2 cellular contexts compared by ENCODE assay signal in the genomic region with DNA sequence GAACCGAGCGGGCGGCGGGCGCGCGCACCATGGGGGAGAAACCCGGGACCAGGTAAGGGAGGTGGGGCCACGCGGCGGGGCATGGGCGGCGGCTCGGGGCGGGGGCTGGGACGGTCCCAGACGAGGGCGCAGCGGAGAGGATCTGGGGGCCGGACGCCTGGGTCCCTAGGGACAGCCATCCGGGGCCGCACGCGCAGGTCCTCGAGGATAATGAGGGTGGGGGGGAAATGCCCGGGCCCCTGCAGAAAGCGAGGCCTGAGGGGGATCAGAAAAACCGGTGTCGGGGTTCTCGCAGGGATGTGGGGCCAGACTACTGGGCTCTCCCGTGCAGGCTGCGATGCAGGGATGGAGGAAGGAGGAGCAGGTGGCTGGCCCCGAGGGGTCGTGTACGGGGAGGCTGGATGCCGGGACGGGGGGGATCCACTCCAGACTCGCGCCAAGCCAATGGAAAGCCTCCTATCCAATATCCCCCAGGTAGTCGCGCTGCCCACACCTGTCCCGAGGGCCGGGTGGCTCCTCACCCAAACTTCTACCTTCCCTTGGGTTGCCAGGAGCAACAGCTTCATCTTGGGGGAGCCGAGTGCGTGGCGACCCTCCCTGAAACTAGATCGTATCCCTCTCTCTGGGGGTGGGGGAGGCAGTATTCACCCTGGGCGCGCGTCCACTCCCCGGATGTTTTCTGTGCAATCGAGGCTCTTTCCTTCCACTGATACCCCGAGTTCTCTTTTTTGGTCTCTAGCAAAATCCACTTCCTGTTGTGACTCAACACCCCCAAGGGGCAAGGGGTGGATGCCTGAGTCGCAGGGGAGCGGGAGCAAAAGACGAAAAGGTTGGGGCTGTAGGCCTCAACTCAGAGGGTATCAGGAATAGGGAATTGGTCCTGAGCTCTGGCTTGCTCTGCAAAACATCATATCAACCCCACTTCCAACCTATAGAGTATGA.
TF ChIP-seq lines count a peak whose summit lies in the region.

No MANE protein-coding gene starts in this region.

TF ChIP-seq in Ishikawa, 13 proteins besides CTCF, POLR2A, EP300 and RAD21:
- TF ChIP-seq TAF1 (IDR thresholded peaks at IDR 0.05; ENCODE audit: low read depth): no peak; the same call in 1 of the 2 replicates
- no peak for TF ChIP-seq EGR1 (IDR thresholded peaks at IDR 0.05)
- no peak for TF ChIP-seq TEAD4 (IDR thresholded peaks at IDR 0.05)
- no peak for TF ChIP-seq YY1 (IDR thresholded peaks at IDR 0.05; ENCODE audit: low read depth)
- TF ChIP-seq CEBPB (IDR thresholded peaks at IDR 0.05): no peak
- TF ChIP-seq TCF12 (IDR thresholded peaks at IDR 0.05; ENCODE audit: low read depth): no peak
- TF ChIP-seq, protein P1, sequence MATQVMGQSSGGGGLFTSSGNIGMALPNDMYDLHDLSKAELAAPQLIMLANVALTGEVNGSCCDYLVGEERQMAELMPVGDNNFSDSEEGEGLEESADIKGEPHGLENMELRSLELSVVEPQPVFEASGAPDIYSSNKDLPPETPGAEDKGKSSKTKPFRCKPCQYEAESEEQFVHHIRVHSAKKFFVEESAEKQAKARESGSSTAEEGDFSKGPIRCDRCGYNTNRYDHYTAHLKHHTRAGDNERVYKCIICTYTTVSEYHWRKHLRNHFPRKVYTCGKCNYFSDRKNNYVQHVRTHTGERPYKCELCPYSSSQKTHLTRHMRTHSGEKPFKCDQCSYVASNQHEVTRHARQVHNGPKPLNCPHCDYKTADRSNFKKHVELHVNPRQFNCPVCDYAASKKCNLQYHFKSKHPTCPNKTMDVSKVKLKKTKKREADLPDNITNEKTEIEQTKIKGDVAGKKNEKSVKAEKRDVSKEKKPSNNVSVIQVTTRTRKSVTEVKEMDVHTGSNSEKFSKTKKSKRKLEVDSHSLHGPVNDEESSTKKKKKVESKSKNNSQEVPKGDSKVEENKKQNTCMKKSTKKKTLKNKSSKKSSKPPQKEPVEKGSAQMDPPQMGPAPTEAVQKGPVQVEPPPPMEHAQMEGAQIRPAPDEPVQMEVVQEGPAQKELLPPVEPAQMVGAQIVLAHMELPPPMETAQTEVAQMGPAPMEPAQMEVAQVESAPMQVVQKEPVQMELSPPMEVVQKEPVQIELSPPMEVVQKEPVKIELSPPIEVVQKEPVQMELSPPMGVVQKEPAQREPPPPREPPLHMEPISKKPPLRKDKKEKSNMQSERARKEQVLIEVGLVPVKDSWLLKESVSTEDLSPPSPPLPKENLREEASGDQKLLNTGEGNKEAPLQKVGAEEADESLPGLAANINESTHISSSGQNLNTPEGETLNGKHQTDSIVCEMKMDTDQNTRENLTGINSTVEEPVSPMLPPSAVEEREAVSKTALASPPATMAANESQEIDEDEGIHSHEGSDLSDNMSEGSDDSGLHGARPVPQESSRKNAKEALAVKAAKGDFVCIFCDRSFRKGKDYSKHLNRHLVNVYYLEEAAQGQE (IDR thresholded peaks at IDR 0.05; ENCODE audit: low read depth): no peak
- TF ChIP-seq NFIC (IDR thresholded peaks at IDR 0.05): no peak
- no peak for TF ChIP-seq CREB1 (IDR thresholded peaks at IDR 0.05; ENCODE audit: low read depth)
- TF ChIP-seq, protein P2, sequence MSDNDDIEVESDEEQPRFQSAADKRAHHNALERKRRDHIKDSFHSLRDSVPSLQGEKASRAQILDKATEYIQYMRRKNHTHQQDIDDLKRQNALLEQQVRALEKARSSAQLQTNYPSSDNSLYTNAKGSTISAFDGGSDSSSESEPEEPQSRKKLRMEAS (IDR thresholded peaks at IDR 0.05): no peak; the same call in 1 of the 2 replicates
- no peak for TF ChIP-seq ZBTB7A (IDR thresholded peaks at IDR 0.05; ENCODE audit: low read depth)
- TF ChIP-seq FOXM1 (IDR thresholded peaks at IDR 0.05; ENCODE audit: borderline replicate concordance, low read depth): no peak
- TF ChIP-seq, protein P3, sequence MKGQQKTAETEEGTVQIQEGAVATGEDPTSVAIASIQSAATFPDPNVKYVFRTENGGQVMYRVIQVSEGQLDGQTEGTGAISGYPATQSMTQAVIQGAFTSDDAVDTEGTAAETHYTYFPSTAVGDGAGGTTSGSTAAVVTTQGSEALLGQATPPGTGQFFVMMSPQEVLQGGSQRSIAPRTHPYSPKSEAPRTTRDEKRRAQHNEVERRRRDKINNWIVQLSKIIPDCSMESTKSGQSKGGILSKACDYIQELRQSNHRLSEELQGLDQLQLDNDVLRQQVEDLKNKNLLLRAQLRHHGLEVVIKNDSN (IDR thresholded peaks at IDR 0.05): no peak
TF ChIP-seq in Ishikawa: peak in this region for 0.

TF ChIP-seq in H1, 55 proteins besides CTCF, POLR2A, EP300 and RAD21:
- peak; percentile 43; the same call in 1 of the 2 replicates for TF ChIP-seq PHF8 (conservative IDR thresholded peaks at IDR 0.05; ENCODE audit: low read depth, low read length)
- TF ChIP-seq BRCA1 (IDR thresholded peaks at IDR 0.05; ENCODE audit: low read depth, low read length): no peak
